In the genomic region with DNA sequence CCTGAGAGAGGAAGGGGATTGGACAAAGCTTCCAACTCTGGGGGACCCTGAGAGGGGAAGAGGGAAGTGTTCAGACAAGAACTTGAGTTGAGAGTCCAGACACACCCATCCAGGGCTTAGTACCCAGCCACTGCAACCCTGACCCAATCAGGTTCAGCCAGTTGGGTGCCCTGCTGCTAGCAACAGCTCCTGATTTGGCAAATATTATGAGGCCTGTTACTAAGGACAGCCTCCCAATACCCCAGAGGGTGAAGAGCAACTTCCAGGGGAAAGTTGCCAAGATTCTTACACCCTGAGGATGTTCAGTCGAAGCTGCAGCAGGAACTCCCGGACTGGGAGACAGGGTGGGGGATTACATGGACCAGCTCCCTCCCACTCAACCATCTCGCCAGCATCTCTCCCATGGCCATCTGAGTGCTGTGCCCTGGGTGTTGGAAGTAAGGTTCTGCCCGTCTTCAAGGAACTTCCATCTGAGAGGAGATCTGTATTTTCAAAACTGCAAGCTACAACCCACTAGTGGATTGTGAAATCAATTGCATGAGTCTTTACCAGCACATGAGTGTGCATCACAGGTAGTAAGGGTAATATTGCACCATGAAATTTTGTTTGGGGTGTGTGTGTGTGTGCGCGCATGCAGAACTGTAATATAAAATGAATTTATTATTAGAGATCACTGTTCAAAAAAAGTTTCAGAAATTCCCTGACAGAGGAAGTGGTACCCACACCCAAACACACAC, we compare ENCODE assay signal across 12 cellular contexts. TPM values are rescaled to one million over a fixed set of nuclear protein-coding genes. Genes with fewer than 3 reads are reported as not detected.
A peak's percentile ranks its signal among the peaks of the same experiment; 100 is the strongest.
DNase-seq lines count a peak whose midpoint lies in the region; ATAC-seq and FAIRE-seq lines count a peak whose summit lies in the region.
"Had no signal": no experiment of that assay in that cellular context is flagged by ENCODE, and none has a peak within 500 bp of the region (broad histone marks: within the 10 kb centered on the region; RNA-seq: fewer than 3 reads in every experiment).

No MANE protein-coding gene starts in this region.

- H3K27ac ChIP-seq in esophagus (ENCODE audit: low read depth in 2 of 2, low read length in 1 of 2), result peak overlapping the region; percentile 95 to 99

- no peaks in the 10 kb centered on the region for H3K9me3 ChIP-seq in esophagus (ENCODE audit: control insufficient read depth in 2 of 2, insufficient read depth in 1 of 2, low read depth in 1 of 2, low read length in 1 of 2)
- H3K9me3 ChIP-seq: Caco-2 had no signal

- WGBS in esophagus, 2 donors, result 34 to 37% methylated on average over 6 of the region's 6 CpGs

- no peaks in the 10 kb centered on the region for H3K36me3 ChIP-seq in esophagus (ENCODE audit: control insufficient read depth in 2 of 2, insufficient read depth in 2 of 2, low read length in 1 of 2)

- no peak for ATAC-seq in HG02840 (IDR thresholded peaks at IDR 0.05; ENCODE audit: low FRiP score, unreplicated experiment)
- ATAC-seq in HG02623 (IDR thresholded peaks at IDR 0.05; ENCODE audit: unreplicated experiment), result no peak

- no peak overlapping the region for H3K4me3 ChIP-seq in esophagus (ENCODE audit: low read depth in 1 of 2, low read length in 2 of 2)
- H3K4me3 ChIP-seq: smooth muscle cell had no signal

- H3K27me3 ChIP-seq in esophagus (ENCODE audit: control insufficient read depth in 1 of 2, insufficient read depth in 2 of 2, low read length in 2 of 2), result no peaks in the 10 kb centered on the region

- DNase-seq in EH (ENCODE audit: low read depth) (peak; percentile 81), NCI-H69 (lab: John Stamatoyannopoulos, UW) (peak; percentile 12), mucosa of gallbladder (ENCODE audit: low spot score) (peak; percentile 42), urothelium cell line (ENCODE audit: low spot score) (no peak), germinal center (ENCODE audit: low spot score) (no peak)
- DNase-seq: activated T-cell treated with anti-CD3 and anti-CD28 coated beads for 4 hours had no signal

- FAIRE-seq in urothelium cell line (lab: Jason Lieb, UNC), result no peak

- peaks cover 2 to 18% of the 10 kb centered on the region in 2 donors for H3K4me1 ChIP-seq in esophagus (ENCODE audit: control insufficient read depth in 2 of 2, insufficient read depth in 2 of 2, low read length in 1 of 2)
- H3K4me1 ChIP-seq: Caco-2 had no signal

RNA-seq across cellular contexts. Expression of gene KRT78, which starts 11.5 kb away (rescaled TPM):
- polyA plus RNA-seq in esophagus, result 1,000 to 10,000 TPM in 1 of 2 donors, 100 to 1,000 TPM in 1; 633 to 1,998 TPM
- not detected for total RNA-seq in mucosa of gallbladder
- total RNA-seq: Caco-2, mononuclear cell had no signal

RNA-seq across cellular contexts. Expression of gene KRT79, which starts 26.2 kb away (rescaled TPM):
- 1 to 10 TPM in 1 of 2 donors, under 1 TPM in 1; 0.75 to 1.8 TPM for polyA plus RNA-seq in esophagus
- not detected for total RNA-seq in mucosa of gallbladder
- total RNA-seq: Caco-2, mononuclear cell had no signal

RNA-seq across cellular contexts. Expression of gene KRT8, which starts 44.6 kb away (rescaled TPM):
- 100 to 1,000 TPM in 1 of 2 donors, 10 to 100 TPM in 1; 38.7 to 105 TPM for polyA plus RNA-seq in esophagus
- total RNA-seq in mucosa of gallbladder, result 1,446 TPM

RNA-seq across cellular contexts. Expression of gene KRT4, which starts 46.4 kb away (rescaled TPM):
- polyA plus RNA-seq in esophagus, result over 10,000 TPM in 1 of 2 donors, 1,000 to 10,000 TPM in 1; 8,130 to 17,509 TPM
- total RNA-seq in mucosa of gallbladder, result not detected
- total RNA-seq: mononuclear cell, smooth muscle cell had no signal
- polyA plus RNA-seq: smooth muscle cell had no signal

Comparison
In these comparisons a context has a peak if more than half of its experiments do, and no peak if none do; other contexts are left out.
1. DNase-seq: peak in EH (single experiment), NCI-H69 (single experiment) and mucosa of gallbladder (single experiment); none in urothelium cell line (single experiment) and germinal center (single experiment).